ENCODE assay signal across 8 cellular contexts in genomic region chr22:40491990-40492631, GRCh38.
DNase-seq lines count a peak whose midpoint lies in the region; ATAC-seq and TF ChIP-seq lines count a peak whose summit lies in the region.

No MANE protein-coding gene starts in this region.

- peak overlapping the region in 1 of 5 donors; percentile 5 for H3K4me3 ChIP-seq in subcutaneous abdominal adipose tissue (ENCODE audit: low read depth in 1 of 5, low read length in 5 of 5)

- H3K9ac ChIP-seq in subcutaneous abdominal adipose tissue (ENCODE audit: low read length in 5 of 5): no peak overlapping the region

- H3K4me1 ChIP-seq in subcutaneous abdominal adipose tissue (ENCODE audit: control insufficient read depth in 5 of 5, insufficient read depth in 5 of 5, low read length in 5 of 5) (peaks cover 0 to 26% (median 19%) of the 10 kb centered on the region in 5 donors), foreskin keratinocyte (peaks cover 12% of the 10 kb centered on the region)

- H3K27ac ChIP-seq in subcutaneous abdominal adipose tissue (ENCODE audit: low read depth, low read length): peak overlapping the region; percentile 59
- no peak overlapping the region for H3K27ac ChIP-seq in foreskin keratinocyte

- H3K9me3 ChIP-seq in subcutaneous abdominal adipose tissue (ENCODE audit: control insufficient read depth in 5 of 5, low read length in 5 of 5): no peaks in the 10 kb centered on the region

- intact Hi-C loops in left ventricle myocardium superior (cut with micrococcal nuclease): no loop called here

- no peak for TF ChIP-seq CTCF in foreskin keratinocyte (conservative IDR thresholded peaks at IDR 0.05)

- peak; percentile 10 for DNase-seq in AG08395 (ENCODE audit: low spot score)
- DNase-seq in SKM-1 (lab: John Stamatoyannopoulos, UW; ENCODE audit: unreplicated experiment): peak; percentile 92
- DNase-seq in left ventricle myocardium superior: no peak
- no peak for DNase-seq in foreskin keratinocyte
- DNase-seq in activated CD4-positive, alpha-beta T cell treated with anti-CD3 and anti-CD28 coated beads for 48 hours: no peak

- ATAC-seq in GM18870 (IDR thresholded peaks at IDR 0.05; ENCODE audit: unreplicated experiment) (peak; percentile 81), HG03066 (IDR thresholded peaks at IDR 0.05; ENCODE audit: low read depth, unreplicated experiment) (peak; percentile 93), left ventricle myocardium superior (peak; percentile 97), foreskin keratinocyte (no peak)

- H3K27me3 ChIP-seq in subcutaneous abdominal adipose tissue (ENCODE audit: control insufficient read depth in 5 of 5, insufficient read depth in 4 of 5, low read length in 5 of 5) (no peaks in the 10 kb centered on the region), foreskin keratinocyte (no peaks in the 10 kb centered on the region)

- H3K36me3 ChIP-seq in subcutaneous abdominal adipose tissue (ENCODE audit: control insufficient read depth in 5 of 5, insufficient read depth in 5 of 5, low read length in 5 of 5): no peaks in the 10 kb centered on the region

Comparison
In these comparisons a context has a peak if more than half of its experiments do, and no peak if none do; other contexts are left out.
1. DNase-seq: peak in AG08395 (single experiment) and SKM-1 (single experiment); none in left ventricle myocardium superior (single experiment), foreskin keratinocyte (0 of 2) and activated CD4-positive, alpha-beta T cell treated with anti-CD3 and anti-CD28 coated beads for 48 hours (single experiment).